Comparison of ENCODE assay signal across 13 cellular contexts in genomic region chr14:84254205-84254788, GRCh38.
A peak's percentile ranks its signal among the peaks of the same experiment; 100 is the strongest.
DNase-seq lines count a peak whose midpoint lies in the region; ATAC-seq and TF ChIP-seq lines count a peak whose summit lies in the region.
"Had no signal": no experiment of that assay in that cellular context is flagged by ENCODE, and none has a peak within 500 bp of the region (broad histone marks: within the 10 kb centered on the region; RNA-seq: fewer than 3 reads in every experiment).

No MANE protein-coding gene starts in this region.

- H3K27me3 Mint-ChIP-seq in neural progenitor cell (ENCODE audit: insufficient read depth, low read depth): no peaks in the 10 kb centered on the region

- TF ChIP-seq CTCF in neural progenitor cell (IDR thresholded peaks at IDR 0.05): no peak

- H3K36me3 ChIP-seq in neural progenitor cell: no peaks in the 10 kb centered on the region
- H3K36me3 ChIP-seq: lower lobe of right lung, transverse colon had no signal

- peak overlapping the region; percentile 73 for H3K4me3 Mint-ChIP-seq in neural progenitor cell

- peaks cover 38% of the 10 kb centered on the region for H3K4me1 Mint-ChIP-seq in neural progenitor cell

- H4K20me1 ChIP-seq in neural progenitor cell (ENCODE audit: low read depth): no peaks in the 10 kb centered on the region

- H3K27me3 ChIP-seq in neural progenitor cell: no peaks in the 10 kb centered on the region
- H3K27me3 ChIP-seq: transverse colon had no signal

- H3K27ac ChIP-seq in neural progenitor cell: peak overlapping the region; percentile 99
- H3K27ac ChIP-seq: lower lobe of right lung, transverse colon had no signal

- peak; percentile 27 for DNase-seq in DMS153 (lab: John Stamatoyannopoulos, UW)
- peak; percentile 63 for DNase-seq in NCI-H82 treated with DMSO at 0.1 percent for 48 hours (lab: John Stamatoyannopoulos, UW; ENCODE audit: unreplicated experiment)
- DNase-seq in glomerular endothelial cell (ENCODE audit: extremely low read depth, low read depth, low spot score): peak; percentile 80
- peak; percentile 92 for DNase-seq in neural progenitor cell (ENCODE audit: low spot score)
- DNase-seq in OCI-M2 (lab: John Stamatoyannopoulos, UW; ENCODE audit: unreplicated experiment): no peak
- no peak for DNase-seq in activated CD4-positive, CD25-positive, alpha-beta regulatory T cell (lab: John Stamatoyannopoulos, UW)
- no peak for DNase-seq in anterior cingulate cortex (lab: John Stamatoyannopoulos, UW)
- DNase-seq: activated CD4-positive, alpha-beta T cell treated with anti-CD3 and anti-CD28 coated beads for 48 hours; EL; lower lobe of right lung; transverse colon had no signal

- peaks cover 51% of the 10 kb centered on the region for H3K4me1 ChIP-seq in neural progenitor cell
- H3K4me1 ChIP-seq: lower lobe of right lung, transverse colon had no signal

- H3K9ac ChIP-seq in neural progenitor cell: no peak overlapping the region

- H3K9me3 ChIP-seq in neural progenitor cell (ENCODE audit: low read depth): no peaks in the 10 kb centered on the region
- H3K9me3 ChIP-seq: lower lobe of right lung had no signal

- H2AFZ ChIP-seq in neural progenitor cell (replicated peaks): no peak overlapping the region

- peak overlapping the region; percentile 9 for H3K4me3 ChIP-seq in neural progenitor cell
- H3K4me3 ChIP-seq: lower lobe of right lung, transverse colon had no signal

- no peak for ATAC-seq in GM18858 (IDR thresholded peaks at IDR 0.05; ENCODE audit: unreplicated experiment)

- peak overlapping the region; percentile 56 for H3K4me2 ChIP-seq in neural progenitor cell

- H3K9me3 Mint-ChIP-seq in neural progenitor cell: no peaks in the 10 kb centered on the region

- H3F3A ChIP-seq in neural progenitor cell (ENCODE audit: low read depth): peaks cover 28% of the 10 kb centered on the region

- peaks cover 2% of the 10 kb centered on the region for H3K36me3 Mint-ChIP-seq in neural progenitor cell

- H3K27ac Mint-ChIP-seq in neural progenitor cell: peak overlapping the region; percentile 88
- H3K27ac Mint-ChIP-seq: activated T-helper 2 cell treated with anti-CD3 and anti-CD28 coated beads, Interferon-gamma antibody, Interleukin-2, Interleukin-4, amounts not matched to agents 10 μg/mL and 5 μg/mL and 100 μg/mL, durations not matched to agents 14 hours and 24 hours and 36 hours had no signal

- no peaks in the 10 kb centered on the region for H3K79me2 ChIP-seq in neural progenitor cell (ENCODE audit: low read depth)

Comparison
In these comparisons a context has a peak if more than half of its experiments do, and no peak if none do; other contexts are left out.
1. DNase-seq: peak in DMS153 (single experiment), NCI-H82 treated with DMSO at 0.1 percent for 48 hours (single experiment), glomerular endothelial cell (single experiment) and neural progenitor cell (single experiment); none in OCI-M2 (single experiment), activated CD4-positive, CD25-positive, alpha-beta regulatory T cell (0 of 4) and anterior cingulate cortex (0 of 58).